Comparison of ENCODE assay signal across 8 cellular contexts in the genomic region with DNA sequence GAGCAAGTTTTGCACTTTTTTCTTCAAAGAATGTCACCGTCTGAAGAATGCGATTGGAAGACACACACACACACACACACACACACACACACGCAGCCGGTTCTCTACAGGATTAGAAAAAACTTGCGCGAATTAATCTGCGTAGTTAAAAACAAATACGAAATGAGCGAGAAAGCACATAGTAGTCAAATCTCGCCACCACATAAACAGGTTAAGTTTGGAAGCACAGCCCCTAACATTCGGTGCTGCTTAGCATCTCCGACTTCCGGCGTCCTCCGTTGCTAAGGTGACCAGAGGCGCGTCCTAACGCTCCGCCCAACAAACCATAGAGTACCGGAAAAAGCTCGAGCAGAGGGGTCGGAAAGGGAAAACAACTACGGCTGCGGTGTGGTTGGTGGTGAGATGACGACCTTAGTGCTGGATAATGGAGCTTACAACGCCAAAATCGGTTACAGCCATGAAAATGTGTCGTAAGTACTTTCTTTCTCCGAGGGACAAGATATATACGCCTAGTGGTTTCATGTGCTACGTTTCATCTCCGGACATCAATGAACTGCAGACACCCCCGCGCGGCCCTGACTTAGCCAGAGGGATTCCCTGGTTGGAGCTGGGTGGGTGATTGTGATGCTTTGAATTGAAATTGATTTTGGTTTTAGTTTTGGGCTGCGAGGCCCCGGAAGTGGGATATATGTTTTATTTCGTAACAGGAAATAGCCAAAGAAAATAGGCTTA. TPM values are rescaled to one million over a fixed set of nuclear protein-coding genes. Genes with fewer than 3 reads are reported as not detected.
DNase-seq lines count a peak whose midpoint lies in the region; ATAC-seq, FAIRE-seq and TF ChIP-seq lines count a peak whose summit lies in the region.

Gene ACTR6, plus strand, starts transcription at position 366 of the 732 bp plus-strand sequence. Its CDS starts 37 bp downstream, at position 403.

- no peak for TF ChIP-seq RAD21 in H1 (IDR thresholded peaks at IDR 0.05 in 1 of 2, conservative IDR thresholded peaks at IDR 0.05 in 1 of 2; ENCODE audit: low read depth in 2 of 2, low read length in 2 of 2)

- H3K23me2 ChIP-seq in H1 (ENCODE audit: low read depth, low read length): peaks cover 9% of the 10 kb centered on the region; the same call in 1 of the 2 replicates

- peak; percentile 67 to 93 for TF ChIP-seq POLR2A in H1 (IDR thresholded peaks at IDR 0.05; ENCODE audit: control extremely low read depth in 1 of 2, low read depth in 2 of 2, low read length in 2 of 2)

- POLR2A ChIA-PET in H1 (lab: Charles Lee; ENCODE audit: partially characterized antibody): interaction anchor here (0.7 to 3.5 kb wide), 15 partner anchors 10 to 252 kb away, joined by 3 to 19 read pairs (median 3); no protein-coding TSS in a partner anchor

- H3K27ac ChIP-seq in H1 (ENCODE audit: low read depth, low read length) (peak within 1 kb of the TSS; percentile 49; the same call in 1 of the 2 replicates), mesendoderm (ENCODE audit: low read depth, low read length) (no peak within 1 kb of the TSS)

- H3K23ac ChIP-seq in H1 (ENCODE audit: insufficient read length) (no peak within 1 kb of the TSS), mesendoderm (ENCODE audit: low read length) (peak within 1 kb of the TSS; percentile 45)

- peak; percentile 91 for ATAC-seq in GM19468 (IDR thresholded peaks at IDR 0.05; ENCODE audit: extremely low read depth, unreplicated experiment)

- 0 out of 2 replicates have a peak within 1 kb of the TSS, but pooled peaks have one; percentile 78 for H2BK5ac ChIP-seq in H1 (ENCODE audit: low read depth, low read length)
- no peak within 1 kb of the TSS for H2BK5ac ChIP-seq in mesendoderm (ENCODE audit: low read length)

- H2BK15ac ChIP-seq in H1 (ENCODE audit: low read length) (no peak within 1 kb of the TSS), mesendoderm (replicated peaks; ENCODE audit: low read depth) (no peak within 1 kb of the TSS)

- no peak within 1 kb of the TSS for H2BK20ac ChIP-seq in H1 (ENCODE audit: low read length)

- H3K79me2 ChIP-seq in H1 (ENCODE audit: control insufficient read depth in 1 of 2, insufficient read depth in 2 of 2, low read length in 2 of 2) (peaks cover 0 to 33% of the 10 kb centered on the region in 2 experiments; a peak in 3 of 4 replicates), mesendoderm (ENCODE audit: control insufficient read depth, insufficient read depth, low read length) (peaks cover 5% of the 10 kb centered on the region)

- CTCF ChIA-PET in H1 (lab: Charles Lee; ENCODE audit: partially characterized antibody): interaction anchor here (0.6 to 2.3 kb wide), 10 partner anchors 9 to 77 kb away, joined by 3 to 16 read pairs (median 4); no protein-coding TSS in a partner anchor

- H4K8ac ChIP-seq in H1 (ENCODE audit: extremely low read depth, insufficient read depth, low read length) (peak within 1 kb of the TSS; percentile 94), mesendoderm (ENCODE audit: low read depth, low read length) (no peak within 1 kb of the TSS)

- H2BK12ac ChIP-seq in H1 (ENCODE audit: low read depth, low read length): no peak within 1 kb of the TSS

- TF ChIP-seq EP300 in H1 (IDR thresholded peaks at IDR 0.05; ENCODE audit: borderline replicate concordance in 1 of 2, low read depth in 2 of 2, low read length in 2 of 2): 0 out of 3 replicates have a peak, but pooled peaks of 1 of the 2 experiments have one; percentile 56

- FAIRE-seq in H1 (lab: Jason Lieb, UNC): peak; percentile 93

- peaks cover 0 to 3% (median 0%) of the 10 kb centered on the region in 4 experiments; a peak in 2 of 7 replicates for H3K4me1 ChIP-seq in H1 (replicated peaks in 1 of 4; ENCODE audit: control insufficient read depth in 3 of 4, insufficient read depth in 4 of 4, low read length in 3 of 4)
- H3K4me1 ChIP-seq in mesendoderm (ENCODE audit: control insufficient read depth, low read depth, low read length): no peaks in the 10 kb centered on the region

- TF ChIP-seq CTCF in H1 (IDR thresholded peaks at IDR 0.05; ENCODE audit: control extremely low read depth in 1 of 3, insufficient read depth in 1 of 3, low read depth in 1 of 3, low read length in 3 of 3): no peak

- no peak within 1 kb of the TSS for H3K4ac ChIP-seq in H1 (replicated peaks; ENCODE audit: insufficient read length, low read depth, low read length)
- no peak within 1 kb of the TSS for H3K4ac ChIP-seq in mesendoderm (ENCODE audit: low read depth, low read length)

- H2AFZ ChIP-seq in H1 (ENCODE audit: low read length): peak within 1 kb of the TSS; percentile 74

- peaks cover 0 to 11% (median 0%) of the 10 kb centered on the region in 4 experiments; a peak in 1 of 8 replicates for H3K36me3 ChIP-seq in H1 (ENCODE audit: control insufficient read depth in 2 of 4, insufficient read depth in 4 of 4, low read length in 3 of 4)
- H3K36me3 ChIP-seq in mesendoderm (ENCODE audit: control insufficient read depth, insufficient read depth, low read length): no peaks in the 10 kb centered on the region

- no peak within 1 kb of the TSS for H4K91ac ChIP-seq in H1 (replicated peaks; ENCODE audit: insufficient read length, low read length)

- 2% methylated on average over 38 of the region's 38 CpGs; no CpG with 5 or more reads in 1 of the 2 experiments for WGBS in H1 (ENCODE audit: extremely low coverage in 1 of 2, insufficient coverage in 1 of 2, insufficient read length in 1 of 2, insufficient replicate concordance in 2 of 2, low coverage in 1 of 2, low lambda C conversion rate in 2 of 2, missing lambda C conversion rate in 1 of 2), 2 experiments
- WGBS in mesendoderm (ENCODE audit: extremely low coverage, insufficient coverage, low lambda C conversion rate): no CpG with 5 or more reads among the region's 38 CpGs

- H3K9ac ChIP-seq in H1 (replicated peaks in 1 of 4; ENCODE audit: extremely low read depth in 1 of 4, low read depth in 3 of 4, low read length in 3 of 4) (peak within 1 kb of the TSS; percentile 74 to 86 (median 80)), mesendoderm (ENCODE audit: low read length) (peak within 1 kb of the TSS; percentile 84)

- H2AK5ac ChIP-seq in H1 (ENCODE audit: low read depth, low read length) (no peak within 1 kb of the TSS), mesendoderm (ENCODE audit: low read length) (no peak within 1 kb of the TSS)

- no peaks in the 10 kb centered on the region for H4K20me1 ChIP-seq in H1 (replicated peaks in 1 of 2; ENCODE audit: control insufficient read depth in 1 of 2, insufficient read depth in 2 of 2, low read length in 2 of 2)

- no peak within 1 kb of the TSS for H2BK120ac ChIP-seq in H1 (replicated peaks; ENCODE audit: low read depth, low read length)
- no peak within 1 kb of the TSS for H2BK120ac ChIP-seq in mesendoderm (ENCODE audit: low read depth, low read length)

- H4K5ac ChIP-seq in H1 (ENCODE audit: insufficient read length, low read depth, low read length) (no peak within 1 kb of the TSS), mesendoderm (ENCODE audit: low read length) (no peak within 1 kb of the TSS)

- peak within 1 kb of the TSS; percentile 77 to 99 (median 94) for H3K4me3 ChIP-seq in H1 (ENCODE audit: extremely low read depth in 1 of 4, insufficient read depth in 2 of 4, low read depth in 3 of 4, low read length in 4 of 4)
- H3K4me3 ChIP-seq in mesendoderm (ENCODE audit: low read length): peak within 1 kb of the TSS; percentile 84

- H3K4me2 ChIP-seq in H1 (ENCODE audit: insufficient read depth in 1 of 2, low read depth in 2 of 2, low read length in 2 of 2) (peak within 1 kb of the TSS; percentile 91 to 94), mesendoderm (ENCODE audit: low read length) (peak within 1 kb of the TSS; percentile 84)

- H3K18ac ChIP-seq in H1 (ENCODE audit: extremely low read depth, low read length) (no peak within 1 kb of the TSS), mesendoderm (ENCODE audit: low read length) (peak within 1 kb of the TSS; percentile 61)

- DNase-seq in COLO668 (lab: John Stamatoyannopoulos, UW; ENCODE audit: unreplicated experiment) (peak; percentile 97), HS-5 (ENCODE audit: low read depth) (peak; percentile 88), H1 (ENCODE audit: low read depth in 1 of 2, low spot score in 2 of 2) (peak; percentile 80 to 94), mesendoderm (peak; percentile 98)
- DNase-seq in NK-92 treated with Interleukin-12 subunit alpha and Interleukin-12 subunit beta, amount 100 ng/mL, for 24 hours (lab: John Stamatoyannopoulos, UW): peak; percentile 74
- peak; percentile 97 for DNase-seq in activated CD8-positive, alpha-beta memory T cell treated with anti-CD3 and anti-CD28 coated beads for 24 hours
- DNase-seq in stimulated activated CD8-positive, alpha-beta memory T cell treated with anti-CD3 and anti-CD28 coated beads, Interleukin-15, amount 100 ng/mL, for 1 hour (ENCODE audit: low read depth): peak; percentile 99

- no peak within 1 kb of the TSS for H3K14ac ChIP-seq in H1 (ENCODE audit: insufficient read length)

- H3K27me3 ChIP-seq in H1 (replicated peaks in 1 of 4; ENCODE audit: control insufficient read depth in 3 of 4, extremely low read depth in 1 of 4, insufficient read depth in 3 of 4, low read length in 3 of 4): no peaks in the 10 kb centered on the region
- H3K27me3 ChIP-seq in mesendoderm (ENCODE audit: insufficient read depth, low read length, poor library complexity): no peaks in the 10 kb centered on the region

- H3K56ac ChIP-seq in H1 (replicated peaks; ENCODE audit: insufficient read length, low read depth, low read length) (no peak within 1 kb of the TSS), mesendoderm (ENCODE audit: low read length) (peak within 1 kb of the TSS; percentile 89)

- H3K79me1 ChIP-seq in H1 (ENCODE audit: low read depth, low read length) (no peaks in the 10 kb centered on the region), mesendoderm (ENCODE audit: low read length) (no peaks in the 10 kb centered on the region)

- H3K9me3 ChIP-seq in H1 (ENCODE audit: insufficient read depth in 2 of 2, low read depth in 1 of 2, low read length in 1 of 2): no peaks in the 10 kb centered on the region

TF ChIP-seq in H1, 55 proteins besides CTCF, POLR2A, EP300 and RAD21 (continues in another document):
- no peak for TF ChIP-seq MAFK (IDR thresholded peaks at IDR 0.05; ENCODE audit: low read depth, low read length)
- no peak for TF ChIP-seq CHD2 (IDR thresholded peaks at IDR 0.05; ENCODE audit: low read length)
- no peak for TF ChIP-seq SP4 (IDR thresholded peaks at IDR 0.05; ENCODE audit: low read length)
- TF ChIP-seq ASH2L (IDR thresholded peaks at IDR 0.05; ENCODE audit: low read length): peak; percentile 4
- TF ChIP-seq SIX5 (IDR thresholded peaks at IDR 0.05; ENCODE audit: low read depth, low read length): no peak

RNA-seq across cellular contexts. Expression of gene ACTR6, which starts in this region (rescaled TPM):
- total RNA-seq in H1 (2021; fragmentation: NEBNext Ultra II Directional; extraction: Animal tissue kit (Norgen Biotek cat#: 25700)): 36.8 and 38.1 TPM in 2 replicates
- polyA plus RNA-seq in H1 (2011; rRNA removed): 4.8 and 10.2 TPM in 2 replicates
- polyA plus RNA-seq in H1 (2011; cell fraction: cytosol; rRNA removed): 14.8 TPM
- 4.4 TPM for polyA plus RNA-seq in H1 (2011; cell fraction: nucleus; rRNA removed)
- polyA plus RNA-seq in H1 (2012, experiment 1 of 2): 16.4 to 23.2 TPM (median 20.9 TPM) in 4 replicates
- 5.7 TPM for polyA plus RNA-seq in H1 (2012, experiment 2 of 2)
- polyA plus RNA-seq in H1 (2013, experiment 1 of 2): 19.2 TPM
- polyA plus RNA-seq in H1 (2013, experiment 2 of 2): 18.7 TPM
- 8.6 and 13.6 TPM in 2 replicates for polyA minus RNA-seq in H1 (2011; rRNA and poly(A)+ RNA removed)
- polyA minus RNA-seq in H1 (2011; cell fraction: cytosol; rRNA and poly(A)+ RNA removed): 9.8 TPM
- polyA minus RNA-seq in H1 (2011; cell fraction: nucleus; rRNA and poly(A)+ RNA removed): 19.8 TPM
- 20.5 TPM for polyA plus RNA-seq in mesendoderm (2013, experiment 1 of 2)
- 19.9 TPM for polyA plus RNA-seq in mesendoderm (2013, experiment 2 of 2)
